In genomic region chr9:129328357-129329103, GRCh38 we compare ENCODE assay signal across 15 cellular contexts.
DNase-seq lines count a peak whose midpoint lies in the region; ATAC-seq, FAIRE-seq and TF ChIP-seq lines count a peak whose summit lies in the region.
"Had no signal": no experiment of that assay in that cellular context is flagged by ENCODE, and none has a peak within 500 bp of the region (broad histone marks: within the 10 kb centered on the region; RNA-seq: fewer than 3 reads in every experiment).

No MANE protein-coding gene starts in this region.

- no peak for TF ChIP-seq RAD21 in GM12878 (IDR thresholded peaks at IDR 0.05; ENCODE audit: insufficient read depth, low read depth, low read length)

- no peaks in the 10 kb centered on the region for H3K36me3 Mint-ChIP-seq in nephron (ENCODE audit: low read depth)
- peaks cover 5% of the 10 kb centered on the region for H3K36me3 Mint-ChIP-seq in natural killer cell treated with Interleukin-12 subunit alpha and Interleukin-12 subunit beta and Interleukin-15 and Interleukin-18, amount 100 ng/mL, for 72 hours
- H3K36me3 Mint-ChIP-seq: IgD-negative memory B cell had no signal

- TF ChIP-seq POLR2A in GM12878 (IDR thresholded peaks at IDR 0.05; ENCODE audit: low read depth, low read length) (no peak), tibial nerve (IDR thresholded peaks at IDR 0.05) (no peak)

- H2AFZ ChIP-seq in GM12878 (ENCODE audit: control insufficient read depth, low read depth, low read length): no peak overlapping the region

- H3K9me3 Mint-ChIP-seq in nephron: no peaks in the 10 kb centered on the region
- H3K9me3 Mint-ChIP-seq in natural killer cell treated with Interleukin-12 subunit alpha and Interleukin-12 subunit beta and Interleukin-15 and Interleukin-18, amount 100 ng/mL, for 72 hours: peaks cover 10% of the 10 kb centered on the region

- no TSS peak for BruUV-seq in GM12878 (replicated peaks; lab: Mats Ljungman, UMichigan)

- H3K4me3 Mint-ChIP-seq in nephron: no peak overlapping the region
- no peak overlapping the region for H3K4me3 Mint-ChIP-seq in natural killer cell treated with Interleukin-12 subunit alpha and Interleukin-12 subunit beta and Interleukin-15 and Interleukin-18, amount 100 ng/mL, for 72 hours
- H3K4me3 Mint-ChIP-seq: IgD-negative memory B cell, nephron progenitor cell had no signal

- H3K9ac ChIP-seq in GM12878 (ENCODE audit: control insufficient read depth, insufficient read depth, low read length): no peak overlapping the region

- no peaks in the 10 kb centered on the region for H4K20me1 ChIP-seq in GM12878 (ENCODE audit: control insufficient read depth, insufficient read depth)

- TF ChIP-seq CTCF in GM12878 (IDR thresholded peaks at IDR 0.05 in 2 of 3, conservative IDR thresholded peaks at IDR 0.05 in 1 of 3; ENCODE audit: control insufficient read depth in 2 of 3, extremely low read depth in 1 of 3, insufficient read depth in 1 of 3, low read depth in 3 of 3, low read length in 3 of 3) (no peak), nephron (IDR thresholded peaks at IDR 0.05; ENCODE audit: unreplicated experiment in 3 of 3) (no peak), tibial nerve (IDR thresholded peaks at IDR 0.05) (no peak)

- no peaks in the 10 kb centered on the region for H3K27me3 Mint-ChIP-seq in nephron (ENCODE audit: low read depth)
- H3K27me3 Mint-ChIP-seq in natural killer cell treated with Interleukin-12 subunit alpha and Interleukin-12 subunit beta and Interleukin-15 and Interleukin-18, amount 100 ng/mL, for 72 hours: no peaks in the 10 kb centered on the region

- DNase-seq in stimulated activated CD4-positive, alpha-beta T cell treated with anti-CD3 and anti-CD28 coated beads, Interleukin-15, amount 100 ng/mL, for 24 hours: peak; percentile 63
- no peak for DNase-seq in stimulated activated CD4-positive, alpha-beta T cell treated with anti-CD3 and anti-CD28 coated beads, Interleukin-2, amount 100 ng/mL, for 48 hours
- DNase-seq in GM12878 (ENCODE audit: low read depth, low spot score) (no peak), tibial nerve (ENCODE audit: low spot score in 2 of 2) (no peak), MG63 (no peak)
- DNase-seq in natural killer cell treated with Interleukin-12 subunit alpha and Interleukin-12 subunit beta and Interleukin-15 and Interleukin-18, amount 100 ng/mL, for 72 hours (ENCODE audit: low spot score): no peak
- DNase-seq: activated CD4-positive, CD25-positive, alpha-beta regulatory T cell; gastrocnemius medialis; NCI-H1930; nephron progenitor cell had no signal

- H3K27ac Mint-ChIP-seq in nephron: peak overlapping the region; percentile 77 to 90 (median 86)
- no peak overlapping the region for H3K27ac Mint-ChIP-seq in natural killer cell treated with Interleukin-12 subunit alpha and Interleukin-12 subunit beta and Interleukin-15 and Interleukin-18, amount 100 ng/mL, for 72 hours
- H3K27ac Mint-ChIP-seq: IgD-negative memory B cell, nephron progenitor cell had no signal

- no peaks in the 10 kb centered on the region for H3K36me3 ChIP-seq in GM12878 (ENCODE audit: control insufficient read depth in 2 of 2, insufficient read depth in 2 of 2, low read length in 1 of 2)
- H3K36me3 ChIP-seq in tibial nerve: no peaks in the 10 kb centered on the region
- H3K36me3 ChIP-seq in MG63: no peaks in the 10 kb centered on the region
- H3K36me3 ChIP-seq: gastrocnemius medialis, SJSA1 had no signal

- no peak overlapping the region for H3K27ac ChIP-seq in GM12878 (ENCODE audit: control insufficient read depth, insufficient read depth)
- H3K27ac ChIP-seq in tibial nerve: peak overlapping the region in 3 of 4 donors; percentile 42 to 82 (median 59)
- H3K27ac ChIP-seq: SJSA1 had no signal

- no peak for FAIRE-seq in GM12878 (lab: Jason Lieb, UNC)
- FAIRE-seq: kidney had no signal

- in situ Hi-C loops in GM12878 (cut with MboI): no loop called here

- H3K9me3 ChIP-seq in GM12878 (replicated peaks; ENCODE audit: control insufficient read depth, insufficient read depth, low read length): peaks cover 8% of the 10 kb centered on the region; the same call in 2 of the 3 replicates
- peaks cover 0 to 16% (median 2%) of the 10 kb centered on the region in 4 donors for H3K9me3 ChIP-seq in tibial nerve
- H3K9me3 ChIP-seq in MG63: 0 out of 2 replicates have a peak, but pooled peaks cover 3% of the 10 kb centered on the region
- H3K9me3 ChIP-seq: gastrocnemius medialis had no signal

- RAD21 ChIA-PET in GM12878 (lab: Charles Lee; ENCODE audit: unreplicated experiment): no interaction called here

- 27% methylated on average over 15 of the region's 15 CpGs for WGBS in GM12878 (ENCODE audit: insufficient coverage, insufficient replicate concordance, low lambda C conversion rate, missing lambda C conversion rate)
- 42 to 45% methylated on average over 15 of the region's 15 CpGs for WGBS in tibial nerve, 2 donors

- CTCF ChIA-PET in GM12878 (lab: Yijun Ruan, JAX): no interaction called here

- POLR2A ChIA-PET in GM12878 (lab: Charles Lee): no interaction called here

- ATAC-seq in GM12878 (no peak), GM21515 (IDR thresholded peaks at IDR 0.05; ENCODE audit: unreplicated experiment) (no peak)
- no peak for ATAC-seq in natural killer cell treated with Interleukin-12 subunit alpha and Interleukin-12 subunit beta and Interleukin-15 and Interleukin-18, amount 100 ng/mL, for 72 hours
- ATAC-seq: gastrocnemius medialis had no signal

- SMC1A ChIA-PET in GM12878 (lab: Charles Lee; ENCODE audit: uncharacterized antibody, unreplicated experiment): no interaction called here

- no peaks in the 10 kb centered on the region for H3K79me2 ChIP-seq in GM12878 (ENCODE audit: control insufficient read depth, insufficient read depth, low read length)

- H3K27me3 ChIP-seq in GM12878 (replicated peaks in 1 of 2; ENCODE audit: control insufficient read depth in 2 of 2, insufficient read depth in 2 of 2, low read length in 1 of 2) (no peaks in the 10 kb centered on the region), tibial nerve (no peaks in the 10 kb centered on the region), MG63 (no peaks in the 10 kb centered on the region)
- H3K27me3 ChIP-seq: gastrocnemius medialis, SJSA1 had no signal

- H3K4me3 ChIP-seq in GM12878: no peak overlapping the region
- no peak overlapping the region for H3K4me3 ChIP-seq in tibial nerve
- no peak overlapping the region for H3K4me3 ChIP-seq in MG63
- H3K4me3 ChIP-seq: gastrocnemius medialis, SJSA1 had no signal

- no peak overlapping the region for H3K4me2 ChIP-seq in GM12878 (ENCODE audit: control insufficient read depth, insufficient read depth)

- intact Hi-C loops in GM12878 (cut with micrococcal nuclease; ENCODE audit: unreplicated experiment): no loop called here

- H3K4me1 Mint-ChIP-seq in nephron: peaks cover 47% of the 10 kb centered on the region
- H3K4me1 Mint-ChIP-seq in natural killer cell treated with Interleukin-12 subunit alpha and Interleukin-12 subunit beta and Interleukin-15 and Interleukin-18, amount 100 ng/mL, for 72 hours (ENCODE audit: low read depth in 2 of 2): peaks cover 0 to 2% of the 10 kb centered on the region in 2 donors

- H3K4me1 ChIP-seq in GM12878 (ENCODE audit: control insufficient read depth, insufficient read depth, low read length): peaks cover 10% of the 10 kb centered on the region
- peaks cover 0 to 53% (median 20%) of the 10 kb centered on the region in 4 donors for H3K4me1 ChIP-seq in tibial nerve

- no peak for TF ChIP-seq EP300 in GM12878 (IDR thresholded peaks at IDR 0.05; ENCODE audit: borderline replicate concordance in 1 of 2, control insufficient read depth in 1 of 2, low read depth in 2 of 2, low read length in 2 of 2)
- TF ChIP-seq EP300 in tibial nerve (IDR thresholded peaks at IDR 0.05): no peak

TF ChIP-seq in GM12878, 131 proteins besides CTCF, POLR2A, EP300 and RAD21 (continues in another document):
- TF ChIP-seq POU2F2 (IDR thresholded peaks at IDR 0.05; ENCODE audit: borderline replicate concordance, low read depth, low read length) (no peak), PAX5 (IDR thresholded peaks at IDR 0.05; ENCODE audit: borderline replicate concordance, low read depth, low read length) (0 out of 2 replicates have a peak, but pooled peaks have one; percentile 32), PML (IDR thresholded peaks at IDR 0.05; ENCODE audit: low read length) (no peak), RUNX3 (IDR thresholded peaks at IDR 0.05; ENCODE audit: low read length) (0 out of 2 replicates have a peak, but pooled peaks have one; percentile 4), MYB (IDR thresholded peaks at IDR 0.05; ENCODE audit: borderline replicate concordance, low read depth, low read length) (no peak), WRNIP1 (IDR thresholded peaks at IDR 0.05; ENCODE audit: borderline replicate concordance, low read depth, low read length) (no peak), TCF12 (IDR thresholded peaks at IDR 0.05; ENCODE audit: low read depth, low read length) (no peak), REST (IDR thresholded peaks at IDR 0.05; ENCODE audit: low read depth, low read length) (no peak)

Comparison
In these comparisons a context has a peak if more than half of its experiments do, and no peak if none do; other contexts are left out.
1. H3K27ac Mint-ChIP-seq: peak in nephron (3 of 3); none in natural killer cell treated with Interleukin-12 subunit alpha and Interleukin-12 subunit beta and Interleukin-15 and Interleukin-18, amount 100 ng/mL, for 72 hours (0 of 2).